Comparison of ENCODE assay signal across 22 cellular contexts in genomic region chr9:27391495-27391894, GRCh38.
"Had no signal": no experiment of that assay in that cellular context is flagged by ENCODE, and none has a peak within 500 bp of the region (broad histone marks: within the 10 kb centered on the region; RNA-seq: fewer than 3 reads in every experiment).

No MANE protein-coding gene starts in this region.

- H3K36me3 Mint-ChIP-seq: immature natural killer cell had no signal

- H3K4me1 Mint-ChIP-seq: immature natural killer cell had no signal

- FAIRE-seq: colon, pancreas had no signal

- H3K27me3 Mint-ChIP-seq: naive B cell had no signal

- DNase-seq: cerebellar nuclear complex; dermis blood vessel endothelial cell; effector CD8-positive, alpha-beta T cell; glutamatergic neuron; immature natural killer cell; left ventricle myocardium inferior; lower lobe of right lung; mesenchymal stem cell; midbrain; naive B cell; occipital lobe; pancreas; stimulated activated naive CD8-positive, alpha-beta T cell treated with anti-CD3 and anti-CD28 coated beads, Interleukin-15, Interleukin-2, amounts not matched to agents 100 U/mL and 50 U/mL, for 24 hours; tibial artery; upper lobe of left lung had no signal

- H3K9me3 ChIP-seq: gastroesophageal sphincter, lower lobe of right lung, pancreas, prostate gland, tibial artery, upper lobe of left lung, vagina had no signal

- ATAC-seq: esophagus mucosa; gastroesophageal sphincter; lower lobe of right lung; pancreas; sciatic nerve; stimulated activated naive CD8-positive, alpha-beta T cell treated with anti-CD3 and anti-CD28 coated beads, Interleukin-15, Interleukin-2, amounts not matched to agents 100 U/mL and 50 U/mL, for 24 hours had no signal

- H3K4me3 Mint-ChIP-seq: immature natural killer cell, nephron had no signal

- H3K27ac Mint-ChIP-seq: immature natural killer cell had no signal

- H3K27ac ChIP-seq: gastroesophageal sphincter, left ventricle myocardium inferior, lower lobe of right lung, pancreas, prostate gland, tibial artery, upper lobe of left lung, vagina had no signal

- H3K4me3 ChIP-seq: gastroesophageal sphincter, left ventricle myocardium inferior, lower lobe of right lung, pancreas, prostate gland, tibial artery, upper lobe of left lung, vagina had no signal

- H3K9me3 Mint-ChIP-seq: naive B cell, nephron had no signal

- H3K36me3 ChIP-seq: gastroesophageal sphincter, left ventricle myocardium inferior, lower lobe of right lung, prostate gland, tibial artery, upper lobe of left lung, vagina had no signal

- H3K27me3 ChIP-seq: gastroesophageal sphincter, pancreas, tibial artery, upper lobe of left lung, vagina had no signal
